Comparison of ENCODE assay signal across 1 cellular context in genomic region chr6:110960014-110960390, GRCh38.
TF ChIP-seq lines count a peak whose summit lies in the region.

No MANE protein-coding gene starts in this region.

TF ChIP-seq in HepG2, 621 proteins besides CTCF, POLR2A, EP300 and RAD21:
- TF ChIP-seq ZNF770 (CRISPR knock-in tag; IDR thresholded peaks at IDR 0.05) (0 out of 2 replicates have a peak, but pooled peaks have one; percentile 3), GPN1 (CRISPR knock-in tag; IDR thresholded peaks at IDR 0.05; ENCODE audit: borderline replicate concordance) (no peak), TEAD3 (CRISPR knock-in tag; optimal IDR thresholded peaks at IDR 0.05; ENCODE audit: borderline replicate concordance) (peak; percentile 26), SAP130 (CRISPR knock-in tag; IDR thresholded peaks at IDR 0.05; ENCODE audit: low read depth) (peak; percentile 49)
